ENCODE assay signal across 25 cellular contexts in genomic region chr6:41356838-41357237, GRCh38. TPM values are rescaled to one million over a fixed set of nuclear protein-coding genes. Genes with fewer than 3 reads are reported as not detected.
DNase-seq lines count a peak whose midpoint lies in the region; ATAC-seq and TF ChIP-seq lines count a peak whose summit lies in the region.
"Had no signal": no experiment of that assay in that cellular context is flagged by ENCODE, and none has a peak within 500 bp of the region (broad histone marks: within the 10 kb centered on the region; RNA-seq: fewer than 3 reads in every experiment).

No MANE protein-coding gene starts in this region.

- POLR2A ChIA-PET in PC-3 (lab: Charles Lee; ENCODE audit: unreplicated experiment): no interaction called here

- H3K27me3 Mint-ChIP-seq in progenitor cell of endocrine pancreas: peaks cover 31% of the 10 kb centered on the region
- peaks cover 78% of the 10 kb centered on the region for H3K27me3 Mint-ChIP-seq in nephron progenitor cell (ENCODE audit: low read depth, poor library complexity)

- no peaks in the 10 kb centered on the region for H3K79me2 ChIP-seq in PC-3 (ENCODE audit: low read length)

- no peak overlapping the region for H3K9ac ChIP-seq in PC-3 (ENCODE audit: low read length)
- H3K9ac ChIP-seq: BLaER1 treated with 17β-estradiol and CSF1 and Interleukin-3, amounts not matched to agents 10 nM and 100 nM had no signal

- H3K27me3 ChIP-seq in PC-3 (ENCODE audit: low read length): peaks cover 66% of the 10 kb centered on the region
- H3K27me3 ChIP-seq: BLaER1 treated with 17β-estradiol and CSF1 and Interleukin-3, amounts not matched to agents 10 nM and 100 nM had no signal

- no peaks in the 10 kb centered on the region for H3K4me1 Mint-ChIP-seq in progenitor cell of endocrine pancreas (ENCODE audit: low read depth)
- no peaks in the 10 kb centered on the region for H3K4me1 Mint-ChIP-seq in nephron progenitor cell
- H3K4me1 Mint-ChIP-seq: CD8-positive, alpha-beta memory T cell had no signal

- no peaks in the 10 kb centered on the region for H3F3A ChIP-seq in PC-3 (ENCODE audit: low read length, unreplicated experiment)

- DNase-seq in DMS53 (lab: John Stamatoyannopoulos, UW): peak; percentile 45
- DNase-seq in DMS53 treated with DMSO at 0.1 percent for 48 hours (lab: John Stamatoyannopoulos, UW; ENCODE audit: unreplicated experiment): no peak
- peak; percentile 31 for DNase-seq in HT-29 (ENCODE audit: low spot score)
- peak; percentile 12 for DNase-seq in PC-3
- DNase-seq in progenitor cell of endocrine pancreas (ENCODE audit: low spot score, unreplicated experiment): no peak
- DNase-seq in Kasumi-1 (lab: John Stamatoyannopoulos, UW): no peak
- DNase-seq in nephron progenitor cell: no peak
- DNase-seq in GDM1 (lab: John Stamatoyannopoulos, UW): no peak
- DNase-seq: ACHN; Calu3; CD8-positive, alpha-beta memory T cell; EL; KBM-7; NCI-H1048; NCI-H1436; NCI-H2029 treated with DMSO at 0.1 percent for 48 hours; NCI-H524 treated with DMSO at 0.1 percent for 48 hours; NCI-H82; T-helper 1 cell had no signal

- H3K36me3 Mint-ChIP-seq in progenitor cell of endocrine pancreas (ENCODE audit: insufficient read depth) (peaks cover 1% of the 10 kb centered on the region), nephron progenitor cell (ENCODE audit: low read depth) (no peaks in the 10 kb centered on the region)

- ATAC-seq in PC-3: no peak
- ATAC-seq: Right ventricle myocardium inferior had no signal

- no peaks in the 10 kb centered on the region for H3K4me1 ChIP-seq in PC-3 (ENCODE audit: insufficient read depth, low read length)
- H3K4me1 ChIP-seq: SJSA1 had no signal

- H3K4me2 ChIP-seq in PC-3 (ENCODE audit: low read length): no peak overlapping the region
- H3K4me2 ChIP-seq: BLaER1 treated with 17β-estradiol and CSF1 and Interleukin-3, amounts not matched to agents 10 nM and 100 nM had no signal

- no peak overlapping the region for H3K27ac ChIP-seq in PC-3 (ENCODE audit: low read length)
- H3K27ac ChIP-seq: 22Rv1; BLaER1 treated with 17β-estradiol and CSF1 and Interleukin-3, amounts not matched to agents 10 nM and 100 nM; SJSA1 had no signal

- peaks cover 23% of the 10 kb centered on the region for H3K9me3 Mint-ChIP-seq in progenitor cell of endocrine pancreas (ENCODE audit: low read depth)
- H3K9me3 Mint-ChIP-seq in nephron progenitor cell: peaks cover 36% of the 10 kb centered on the region

- H3K36me3 ChIP-seq in PC-3 (ENCODE audit: low read depth, low read length): no peaks in the 10 kb centered on the region
- H3K36me3 ChIP-seq: BLaER1 treated with 17β-estradiol and CSF1 and Interleukin-3, amounts not matched to agents 10 nM and 100 nM; SJSA1 had no signal

- H3K4me3 Mint-ChIP-seq in progenitor cell of endocrine pancreas (ENCODE audit: low read depth): no peak overlapping the region
- no peak overlapping the region for H3K4me3 Mint-ChIP-seq in nephron progenitor cell
- H3K4me3 Mint-ChIP-seq: CD8-positive, alpha-beta memory T cell had no signal

- H3K9me2 ChIP-seq in PC-3 (replicated peaks; ENCODE audit: low read length): no peaks in the 10 kb centered on the region

- TF ChIP-seq CTCF in PC-3 (conservative IDR thresholded peaks at IDR 0.05; ENCODE audit: low read depth, low read length) (no peak), progenitor cell of endocrine pancreas (IDR thresholded peaks at IDR 0.05; ENCODE audit: unreplicated experiment) (peak; percentile 14), nephron progenitor cell (IDR thresholded peaks at IDR 0.05) (no peak)

- H3K9me3 ChIP-seq in PC-3 (ENCODE audit: low read length): peaks cover 13% of the 10 kb centered on the region

- H2AFZ ChIP-seq in PC-3 (ENCODE audit: low read length): no peak overlapping the region

- intact Hi-C loops in PC-3 (cut with micrococcal nuclease): no loop called here

- no peaks in the 10 kb centered on the region for H4K20me1 ChIP-seq in PC-3 (ENCODE audit: low read length)
- H4K20me1 ChIP-seq: BLaER1 treated with 17β-estradiol and CSF1 and Interleukin-3, amounts not matched to agents 10 nM and 100 nM had no signal

- CTCF ChIA-PET in PC-3 (lab: Charles Lee): no interaction called here

- no peak overlapping the region for H3K4me3 ChIP-seq in PC-3 (ENCODE audit: low read length)
- H3K4me3 ChIP-seq: BLaER1 treated with 17β-estradiol and CSF1 and Interleukin-3, amounts not matched to agents 10 nM and 100 nM; SJSA1 had no signal

- no peak overlapping the region for H3K27ac Mint-ChIP-seq in progenitor cell of endocrine pancreas
- H3K27ac Mint-ChIP-seq in nephron progenitor cell: no peak overlapping the region
- H3K27ac Mint-ChIP-seq: CD8-positive, alpha-beta memory T cell had no signal

- BruUV-seq in PC-3 (replicated peaks; lab: Mats Ljungman, UMichigan): no TSS peak

RNA-seq across cellular contexts. Expression of gene NCR2, which starts 21.4 kb away (rescaled TPM):
- total RNA-seq in HT-29 (2014; rRNA removed; shearing (Covaris generic)): not detected in 2 replicates
- total RNA-seq in PC-3 (2014; rRNA removed) (not detected in 2 replicates), progenitor cell of endocrine pancreas (not detected in 2 replicates)
- total RNA-seq: Calu3; CD8-positive, alpha-beta memory T cell; H1; M059J; Right ventricle myocardium inferior; SJSA1 had no signal

Comparison
In these comparisons a context has a peak if more than half of its experiments do, and no peak if none do; other contexts are left out.
1. DNase-seq: peak in DMS53 (single experiment), HT-29 (single experiment) and PC-3 (single experiment); none in DMS53 treated with DMSO at 0.1 percent for 48 hours (single experiment), progenitor cell of endocrine pancreas (single experiment), Kasumi-1 (0 of 2), nephron progenitor cell (single experiment) and GDM1 (single experiment).